1 cellular context compared by ENCODE assay signal in genomic region chr14:92724516-92725340, GRCh38.
TF ChIP-seq lines count a peak whose summit lies in the region.

No MANE protein-coding gene starts in this region.

TF ChIP-seq in HepG2, 621 proteins besides CTCF, POLR2A, EP300 and RAD21 (continued from another document and continues in another):
- TF ChIP-seq CEBPZ (IDR thresholded peaks at IDR 0.05; ENCODE audit: low read length) (no peak), HNF4A (CRISPR knock-in tag; IDR thresholded peaks at IDR 0.05) (peak; percentile 21), SOX6 (IDR thresholded peaks at IDR 0.05) (no peak), SOX6 (CRISPR knock-in tag; IDR thresholded peaks at IDR 0.05) (peak; percentile 63), RXRA (CRISPR knock-in tag; IDR thresholded peaks at IDR 0.05) (peak; percentile 71; the same call in 1 of the 2 replicates), FOXJ3 (CRISPR knock-in tag; IDR thresholded peaks at IDR 0.05; ENCODE audit: borderline replicate concordance) (peak; percentile 26; the same call in 1 of the 2 replicates), ZNF335 (CRISPR knock-in tag; IDR thresholded peaks at IDR 0.05) (peak; percentile 45; the same call in 1 of the 2 replicates), ETV5 (CRISPR knock-in tag; IDR thresholded peaks at IDR 0.05; ENCODE audit: borderline replicate concordance) (peak; percentile 17; the same call in 1 of the 2 replicates), ARID5B (CRISPR knock-in tag; IDR thresholded peaks at IDR 0.05) (peak; percentile 51; the same call in 1 of the 2 replicates), ZNF687 (CRISPR knock-in tag; IDR thresholded peaks at IDR 0.05) (peak; percentile 29), NR2F6 (IDR thresholded peaks at IDR 0.05) (peak; percentile 46; the same call in 1 of the 2 replicates), NR2F6 (CRISPR knock-in tag; IDR thresholded peaks at IDR 0.05) (peak; percentile 43; the same call in 1 of the 2 replicates), POGZ (CRISPR knock-in tag; IDR thresholded peaks at IDR 0.05) (0 out of 2 replicates have a peak, but pooled peaks have one; percentile 25), ZGPAT (CRISPR knock-in tag; IDR thresholded peaks at IDR 0.05) (peak; percentile 20; the same call in 1 of the 2 replicates), EEA1 (CRISPR knock-in tag; IDR thresholded peaks at IDR 0.05; ENCODE audit: borderline replicate concordance) (no peak), LCORL (IDR thresholded peaks at IDR 0.05) (no peak), LCORL (CRISPR knock-in tag; IDR thresholded peaks at IDR 0.05) (0 out of 2 replicates have a peak, but pooled peaks have one; percentile 28), ZNF264 (CRISPR knock-in tag; IDR thresholded peaks at IDR 0.05) (0 out of 2 replicates have a peak, but pooled peaks have one; percentile 24), KDM4B (CRISPR knock-in tag; IDR thresholded peaks at IDR 0.05) (no peak), CEBPB (IDR thresholded peaks at IDR 0.05; ENCODE audit: borderline replicate concordance, low read depth, low read length) (peak; percentile 94), ZNF160 (CRISPR knock-in tag; IDR thresholded peaks at IDR 0.05) (no peak), SMAD1 (CRISPR knock-in tag; IDR thresholded peaks at IDR 0.05; ENCODE audit: borderline replicate concordance, low read depth) (0 out of 2 replicates have a peak, but pooled peaks have one; percentile 37), ARID4A (CRISPR knock-in tag; IDR thresholded peaks at IDR 0.05; ENCODE audit: borderline replicate concordance) (peak; percentile 61; the same call in 1 of the 2 replicates), TGIF2 (CRISPR knock-in tag; IDR thresholded peaks at IDR 0.05) (peak; percentile 80), RARA (CRISPR knock-in tag; IDR thresholded peaks at IDR 0.05) (peak; percentile 39), ZNF724P (CRISPR knock-in tag; IDR thresholded peaks at IDR 0.05; ENCODE audit: borderline replicate concordance) (no peak), RXRB (CRISPR knock-in tag; IDR thresholded peaks at IDR 0.05; ENCODE audit: borderline replicate concordance) (peak; percentile 95), HMG20A (CRISPR knock-in tag; IDR thresholded peaks at IDR 0.05; ENCODE audit: borderline replicate concordance) (peak; percentile 70; the same call in 1 of the 2 replicates), DBP (CRISPR knock-in tag; IDR thresholded peaks at IDR 0.05; ENCODE audit: not compliant biosample characterization) (no peak), ZNF431 (CRISPR knock-in tag; IDR thresholded peaks at IDR 0.05; ENCODE audit: borderline replicate concordance, low read depth) (0 out of 2 replicates have a peak, but pooled peaks have one; percentile 25), THRA (CRISPR knock-in tag; IDR thresholded peaks at IDR 0.05; ENCODE audit: borderline replicate concordance) (peak; percentile 98), ZNF292 (CRISPR knock-in tag; IDR thresholded peaks at IDR 0.05; ENCODE audit: borderline replicate concordance, low read depth) (peak; percentile 67; the same call in 1 of the 2 replicates), FOSL2 (CRISPR knock-in tag; IDR thresholded peaks at IDR 0.05) (0 out of 2 replicates have a peak, but pooled peaks have one; percentile 31), MEIS2 (CRISPR knock-in tag; IDR thresholded peaks at IDR 0.05) (0 out of 2 replicates have a peak, but pooled peaks have one; percentile 47), SAP130 (CRISPR knock-in tag; IDR thresholded peaks at IDR 0.05; ENCODE audit: low read depth) (peak; percentile 38; the same call in 1 of the 2 replicates), MED1 (CRISPR knock-in tag; IDR thresholded peaks at IDR 0.05) (peak; percentile 57), ARNT2 (CRISPR knock-in tag; IDR thresholded peaks at IDR 0.05; ENCODE audit: low read depth) (peak; percentile 46; the same call in 1 of the 2 replicates), NBN (conservative IDR thresholded peaks at IDR 0.05) (no peak), TCF7 (IDR thresholded peaks at IDR 0.05; ENCODE audit: low read depth) (peak; percentile 60), MEIS1 (CRISPR knock-in tag; IDR thresholded peaks at IDR 0.05; ENCODE audit: borderline replicate concordance) (no peak), TFAP4 (IDR thresholded peaks at IDR 0.05; ENCODE audit: borderline replicate concordance, low read depth) (peak; percentile 85)
